In genomic region chr13:113229791-113230190, GRCh38 we compare ENCODE assay signal across 2 cellular contexts.
TF ChIP-seq lines count a peak whose summit lies in the region.

No MANE protein-coding gene starts in this region.

TF ChIP-seq in IMR-90, 13 proteins besides CTCF, POLR2A, EP300 and RAD21:
- TF ChIP-seq BHLHE40 (IDR thresholded peaks at IDR 0.05; ENCODE audit: low read depth, low read length) = no peak
- TF ChIP-seq FOS (IDR thresholded peaks at IDR 0.05; ENCODE audit: low read depth, low read length) = no peak
- TF ChIP-seq MAZ (IDR thresholded peaks at IDR 0.05; ENCODE audit: borderline replicate concordance, low read depth, low read length) = no peak

TF ChIP-seq in K562, 482 proteins besides CTCF, POLR2A, EP300 and RAD21:
- TF ChIP-seq PREB (CRISPR knock-in tag; IDR thresholded peaks at IDR 0.05) (no peak), TAF7 (tag; IDR thresholded peaks at IDR 0.05) (no peak), POLR2G (IDR thresholded peaks at IDR 0.05; ENCODE audit: low read depth, low read length) (0 out of 2 replicates have a peak, but pooled peaks have one; percentile 30), KLF13 (tag; IDR thresholded peaks at IDR 0.05; ENCODE audit: borderline replicate concordance, low read depth) (no peak)
